28 cellular contexts compared by ENCODE assay signal in the genomic region with DNA sequence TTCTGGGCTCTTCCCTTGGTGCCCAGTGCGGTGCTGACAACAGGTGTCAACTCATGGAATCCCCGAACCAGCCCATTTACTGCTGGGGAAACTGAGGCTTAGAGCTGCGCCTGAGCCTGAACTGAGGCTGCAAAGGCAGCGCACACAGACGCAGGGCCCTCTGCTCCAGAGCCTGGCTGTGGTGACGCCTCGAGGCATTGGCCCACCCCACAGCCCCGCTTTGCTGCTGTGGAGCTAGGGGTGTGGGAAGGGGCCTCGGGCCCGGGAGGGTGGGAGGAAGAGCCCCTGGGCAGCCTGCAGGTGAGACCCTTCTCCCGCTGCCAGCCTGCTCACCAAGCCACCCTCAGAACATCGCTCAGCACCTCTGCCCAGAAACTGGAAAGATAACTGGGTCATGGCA.
"Had no signal": no experiment of that assay in that cellular context is flagged by ENCODE, and none has a peak within 500 bp of the region (broad histone marks: within the 10 kb centered on the region; RNA-seq: fewer than 3 reads in every experiment).

No MANE protein-coding gene starts in this region.

- DNase-seq: cerebellar nuclear complex; effector CD4-positive, alpha-beta T cell; hypothalamus; immature natural killer cell; islet precursor cell; mesenchymal stem cell; naive B cell; stimulated activated CD4-positive, alpha-beta T cell treated with anti-CD3 and anti-CD28 coated beads, Interleukin-2, amount 100 ng/mL, for 24 hours; stimulated activated CD4-positive, alpha-beta T cell treated with anti-CD3 and anti-CD28 coated beads, Interleukin-4, amount 100 ng/mL, for 24 hours; stimulated activated naive CD8-positive, alpha-beta T cell treated with anti-CD3 and anti-CD28 coated beads, Interleukin-15, Interleukin-2, amounts not matched to agents 100 U/mL and 50 U/mL, for 24 hours; substantia nigra; testis; tibial artery had no signal

- H3K9me3 ChIP-seq: mucosa of descending colon, neutrophil, prostate gland, right atrium auricular region, testis had no signal

- H3K36me3 Mint-ChIP-seq: immature natural killer cell; mesothelial cell of epicardium; naive B cell; natural killer cell treated with Interleukin-12 subunit alpha and Interleukin-12 subunit beta and Interleukin-15 and Interleukin-18, amount 100 ng/mL, for 72 hours; stimulated activated memory B cell treated with anti-CD40 and anti-IgM and Interleukin-4, amounts not matched to agents 10 μg/mL and 1 μg/mL and 100 μg/mL, for 72 hours; type B pancreatic cell had no signal

- H3K4me2 ChIP-seq: smooth muscle cell had no signal

- H3K4me1 ChIP-seq: parathyroid adenoma, right atrium auricular region, tibial artery had no signal

- H3K4me3 Mint-ChIP-seq: immature natural killer cell; mesothelial cell of epicardium; natural killer cell treated with Interleukin-12 subunit alpha and Interleukin-12 subunit beta and Interleukin-15 and Interleukin-18, amount 100 ng/mL, for 72 hours; stimulated activated memory B cell treated with anti-CD40 and anti-IgM and Interleukin-4, amounts not matched to agents 10 μg/mL and 1 μg/mL and 100 μg/mL, for 72 hours; type B pancreatic cell had no signal

- FAIRE-seq: colon, frontal cortex had no signal

- H3K9me3 Mint-ChIP-seq: immature natural killer cell; natural killer cell treated with Interleukin-12 subunit alpha and Interleukin-12 subunit beta and Interleukin-15 and Interleukin-18, amount 100 ng/mL, for 72 hours; type B pancreatic cell had no signal

- H3K4me1 Mint-ChIP-seq: immature natural killer cell; naive B cell; stimulated activated memory B cell treated with anti-CD40 and anti-IgM and Interleukin-4, amounts not matched to agents 10 μg/mL and 1 μg/mL and 100 μg/mL, for 72 hours had no signal

- H3K79me2 ChIP-seq: parathyroid adenoma had no signal

- H3K36me3 ChIP-seq: neutrophil, prostate gland, right atrium auricular region, tibial artery had no signal

- H3K4me3 ChIP-seq: dorsolateral prefrontal cortex, mucosa of descending colon, prostate gland, right atrium auricular region, smooth muscle cell, testis, tibial artery had no signal

- H3K27ac ChIP-seq: dorsolateral prefrontal cortex, neutrophil, parathyroid adenoma, prostate gland, right atrium auricular region, testis, tibial artery had no signal

- H3K9ac ChIP-seq: parathyroid adenoma had no signal

- H2AFZ ChIP-seq: parathyroid adenoma had no signal

- H3K27me3 ChIP-seq: right atrium auricular region, testis had no signal

- H3K27ac Mint-ChIP-seq: immature natural killer cell; mesothelial cell of epicardium; naive B cell; natural killer cell treated with Interleukin-12 subunit alpha and Interleukin-12 subunit beta and Interleukin-15 and Interleukin-18, amount 100 ng/mL, for 72 hours; stimulated activated memory B cell treated with anti-CD40 and anti-IgM and Interleukin-4, amounts not matched to agents 10 μg/mL and 1 μg/mL and 100 μg/mL, for 72 hours; type B pancreatic cell had no signal

- ATAC-seq: left lobe of liver; mucosa of descending colon; natural killer cell treated with Interleukin-12 subunit alpha and Interleukin-12 subunit beta and Interleukin-15 and Interleukin-18, amount 100 ng/mL, for 72 hours; sciatic nerve; stimulated activated memory B cell treated with anti-CD40 and anti-IgM and Interleukin-4, amounts not matched to agents 10 μg/mL and 1 μg/mL and 100 μg/mL, for 72 hours; stimulated activated naive CD8-positive, alpha-beta T cell treated with anti-CD3 and anti-CD28 coated beads, Interleukin-15, Interleukin-2, amounts not matched to agents 100 U/mL and 50 U/mL, for 24 hours had no signal
